In the genomic region with DNA sequence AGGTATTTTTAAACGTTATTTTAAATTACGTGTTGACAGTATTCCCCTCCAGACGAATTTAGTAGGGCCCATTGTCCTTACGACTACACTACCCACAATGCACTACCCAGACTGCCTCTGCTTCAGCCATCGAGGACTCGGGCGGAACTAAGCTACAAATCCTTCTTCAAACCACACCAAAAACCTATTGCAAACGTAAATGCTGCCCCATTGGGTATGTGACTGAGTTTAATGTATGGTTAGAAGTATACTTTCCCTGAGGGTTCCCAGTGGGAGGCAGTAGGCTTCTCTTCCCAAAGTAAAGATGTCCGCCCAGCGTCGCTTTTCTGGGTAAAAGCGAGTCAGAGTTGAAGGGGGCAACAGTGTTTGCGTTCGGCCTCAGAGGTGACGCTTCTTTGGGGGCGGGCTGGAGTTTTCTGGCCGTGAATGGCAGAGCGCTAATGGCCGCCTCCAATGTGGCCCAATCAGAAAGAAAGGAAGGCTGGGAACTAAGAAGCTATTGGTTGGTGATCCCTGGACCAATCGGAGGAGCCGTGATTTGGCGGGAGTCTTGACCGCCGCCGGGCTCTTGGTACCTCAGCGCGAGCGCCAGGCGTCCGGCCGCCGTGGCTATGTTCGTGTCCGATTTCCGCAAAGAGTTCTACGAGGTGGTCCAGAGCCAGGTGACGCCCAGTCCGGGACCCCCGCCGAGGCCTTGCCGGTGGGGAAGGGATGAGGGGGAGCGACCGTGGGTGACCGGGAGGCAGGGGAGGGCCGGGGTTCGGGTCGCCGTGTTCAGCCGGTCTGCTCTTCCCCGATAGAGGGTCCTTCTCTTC, we compare ENCODE assay signal across 8 cellular contexts. TPM values are rescaled to one million over a fixed set of nuclear protein-coding genes. Genes with fewer than 3 reads are reported as not detected.
DNase-seq lines count a peak whose midpoint lies in the region; ATAC-seq and FAIRE-seq lines count a peak whose summit lies in the region.

A gene with protein sequence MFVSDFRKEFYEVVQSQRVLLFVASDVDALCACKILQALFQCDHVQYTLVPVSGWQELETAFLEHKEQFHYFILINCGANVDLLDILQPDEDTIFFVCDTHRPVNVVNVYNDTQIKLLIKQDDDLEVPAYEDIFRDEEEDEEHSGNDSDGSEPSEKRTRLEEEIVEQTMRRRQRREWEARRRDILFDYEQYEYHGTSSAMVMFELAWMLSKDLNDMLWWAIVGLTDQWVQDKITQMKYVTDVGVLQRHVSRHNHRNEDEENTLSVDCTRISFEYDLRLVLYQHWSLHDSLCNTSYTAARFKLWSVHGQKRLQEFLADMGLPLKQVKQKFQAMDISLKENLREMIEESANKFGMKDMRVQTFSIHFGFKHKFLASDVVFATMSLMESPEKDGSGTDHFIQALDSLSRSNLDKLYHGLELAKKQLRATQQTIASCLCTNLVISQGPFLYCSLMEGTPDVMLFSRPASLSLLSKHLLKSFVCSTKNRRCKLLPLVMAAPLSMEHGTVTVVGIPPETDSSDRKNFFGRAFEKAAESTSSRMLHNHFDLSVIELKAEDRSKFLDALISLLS (plus strand): TSS at position 563 of the 815 bp plus-strand sequence. CDS start 49 bp downstream, at position 612.

- H3K27ac ChIP-seq in KOPT-K1 (ENCODE audit: low read depth, low read length, poor library complexity, severe bottlenecking) (peak within 1 kb of the TSS; percentile 94), muscle layer of colon (ENCODE audit: low read depth, low read length) (peak within 1 kb of the TSS; percentile 98)

- ATAC-seq in GM21786 (IDR thresholded peaks at IDR 0.05; ENCODE audit: unreplicated experiment) = peak; percentile 90
- peak; percentile 90 for ATAC-seq in activated T-cell treated with anti-CD3 and anti-CD28 coated beads, Interleukin-2, amount 50 U/mL, for 72 hours (replicated peaks in 1 of 2)
- peak; percentile 95 for ATAC-seq in esophagus mucosa

- H3K4me1 ChIP-seq in muscle layer of colon (ENCODE audit: insufficient read depth, low read length) = peaks cover 28% of the 10 kb centered on the region

- H3K9me3 Mint-ChIP-seq in activated T-cell treated with anti-CD3 and anti-CD28 coated beads, Interleukin-2, amount 50 U/mL, for 72 hours = no peaks in the 10 kb centered on the region

- H3K4me1 Mint-ChIP-seq in activated T-cell treated with anti-CD3 and anti-CD28 coated beads, Interleukin-2, amount 50 U/mL, for 72 hours (ENCODE audit: low read depth) = peaks cover 52% of the 10 kb centered on the region

- peak within 1 kb of the TSS; percentile 86 to 87 for H3K4me3 ChIP-seq in muscle layer of colon (ENCODE audit: low read depth in 1 of 2, low read length in 2 of 2)

- no peaks in the 10 kb centered on the region for H3K27me3 Mint-ChIP-seq in activated T-cell treated with anti-CD3 and anti-CD28 coated beads, Interleukin-2, amount 50 U/mL, for 72 hours (ENCODE audit: low read depth)

- FAIRE-seq in RCC 7860 (lab: Jason Lieb, UNC) = peak; percentile 83

- H3K36me3 ChIP-seq in KOPT-K1 (ENCODE audit: insufficient read depth, low read length) (peaks cover 52% of the 10 kb centered on the region), muscle layer of colon (ENCODE audit: insufficient read depth, low read length) (peaks cover 4% of the 10 kb centered on the region)

- H3K36me3 Mint-ChIP-seq in activated T-cell treated with anti-CD3 and anti-CD28 coated beads, Interleukin-2, amount 50 U/mL, for 72 hours (ENCODE audit: insufficient read depth in 2 of 2) = peaks cover 9 to 25% of the 10 kb centered on the region in 2 donors

- DNase-seq in DMS79 (lab: John Stamatoyannopoulos, UW) (peak; percentile 83), RCC 7860 (ENCODE audit: low spot score) (peak; percentile 94)
- DNase-seq in activated T-cell treated with anti-CD3 and anti-CD28 coated beads, Interleukin-2, amount 50 U/mL, for 72 hours = peak; percentile 94 to 95
- peak; percentile 83 for DNase-seq in stimulated activated CD8-positive, alpha-beta memory T cell treated with anti-CD3 and anti-CD28 coated beads, Interleukin-7, amount 100 ng/mL, for 24 hours (ENCODE audit: low read depth)

- H3K27ac Mint-ChIP-seq in activated T-cell treated with anti-CD3 and anti-CD28 coated beads, Interleukin-2, amount 50 U/mL, for 72 hours = peak within 1 kb of the TSS; percentile 99

- peak within 1 kb of the TSS; percentile 89 for H3K9ac ChIP-seq in muscle layer of colon (ENCODE audit: low read length)

- H3K27me3 ChIP-seq in muscle layer of colon (ENCODE audit: control insufficient read depth in 1 of 2, insufficient read depth in 2 of 2, low read length in 2 of 2) = no peaks in the 10 kb centered on the region

- H3K9me3 ChIP-seq in KOPT-K1 (ENCODE audit: insufficient read depth, low read length, poor library complexity, severe bottlenecking) (no peaks in the 10 kb centered on the region), muscle layer of colon (ENCODE audit: low read length) (no peaks in the 10 kb centered on the region)

- peak within 1 kb of the TSS; percentile 87 to 100 for H3K4me3 Mint-ChIP-seq in activated T-cell treated with anti-CD3 and anti-CD28 coated beads, Interleukin-2, amount 50 U/mL, for 72 hours

RNA-seq across cellular contexts. Expression of the gene that starts here (rescaled TPM):
- 100 to 1,000 TPM; 119 to 144 TPM for total RNA-seq in activated T-cell treated with anti-CD3 and anti-CD28 coated beads, Interleukin-2, amount 50 U/mL, for 72 hours
- total RNA-seq in esophagus mucosa = 10.0 TPM

Comparison
In these comparisons a context has a peak if more than half of its experiments do, and no peak if none do; other contexts are left out.
1. Peak in every context shown above with its lines: DNase-seq, ATAC-seq, H3K4me3 ChIP-seq and H3K27ac ChIP-seq.
2. RNA of the gene that starts here (total RNA-seq): 119 to 144 TPM in activated T-cell treated with anti-CD3 and anti-CD28 coated beads, Interleukin-2, amount 50 U/mL, for 72 hours; 10.0 TPM in esophagus mucosa (single experiment); every median in the first group is over 10 times any median in the second.